Comparison of ENCODE assay signal across 8 cellular contexts in genomic region chr17:445839-446238, GRCh38. TPM values are rescaled to one million over a fixed set of nuclear protein-coding genes. Genes with fewer than 3 reads are reported as not detected.
DNase-seq lines count a peak whose midpoint lies in the region; ATAC-seq and TF ChIP-seq lines count a peak whose summit lies in the region.
"Not testable (repeated sequence)": the region's sequence is repeated elsewhere in the genome, so short reads cannot be mapped to it uniquely, and the experiment has no call there.

Gene RFLNB, minus strand, starts transcription at chr17:445939.

- H3F3A ChIP-seq in GM23248 (ENCODE audit: insufficient read depth) = not testable (repeated sequence)

- not testable (repeated sequence) for H3K27me3 Mint-ChIP-seq in activated T-cell treated with anti-CD3 and anti-CD28 coated beads, Interleukin-2, amount 50 U/mL, for 4 hours (ENCODE audit: low read depth)

- intact Hi-C loops in left cardiac atrium (cut with DNase I); psoas muscle (cut with DNase I): not testable (repeated sequence)

- not testable (repeated sequence) for H3K9me3 Mint-ChIP-seq in activated T-cell treated with anti-CD3 and anti-CD28 coated beads, Interleukin-2, amount 50 U/mL, for 4 hours

- H3K9ac ChIP-seq in GM23248 = not testable (repeated sequence)

- DNase-seq in GM23248; SK-MEL-5 (ENCODE audit: low read depth, low spot score); activated T-cell treated with anti-CD3 and anti-CD28 coated beads, Interleukin-2, amount 50 U/mL, for 4 hours; dermis blood vessel endothelial cell; left cardiac atrium; mucosa of gallbladder (ENCODE audit: low spot score); psoas muscle; ureter (ENCODE audit: low spot score): not testable (repeated sequence)

- H4K20me1 ChIP-seq in GM23248 (ENCODE audit: insufficient read depth) = not testable (repeated sequence)

- 87 to 97% methylated on average over 12 of the region's 12 CpGs for WGBS in GM23248 (ENCODE audit: low coverage in 1 of 2, low lambda C conversion rate in 2 of 2, missing lambda C conversion rate in 2 of 2), 2 experiments
- WGBS in psoas muscle, 3 donors = 87 to 91% (median 88%) methylated on average over 11 to 12 of the region's 12 CpGs

- H3K36me3 ChIP-seq in GM23248 (ENCODE audit: low read depth) (peaks cover 26% of the 10 kb centered on the region), psoas muscle (ENCODE audit: insufficient read depth in 1 of 2, low read depth in 1 of 2) (peaks cover 0 to 23% of the 10 kb centered on the region in 2 donors)

- not testable (repeated sequence) for H3K36me3 Mint-ChIP-seq in activated T-cell treated with anti-CD3 and anti-CD28 coated beads, Interleukin-2, amount 50 U/mL, for 4 hours (ENCODE audit: insufficient read depth)

- not testable (repeated sequence) for H3K4me1 ChIP-seq in GM23248 (ENCODE audit: insufficient read depth); psoas muscle

- in situ Hi-C loops in GM23248 (cut with MboI); SK-MEL-5 (cut with HindIII; ENCODE audit: low pct_unique_long_range_greater_than_20kb, low sequenced_read_pairs): not testable (repeated sequence)

- H3K9me3 ChIP-seq in GM23248 (ENCODE audit: low read depth); psoas muscle: not testable (repeated sequence)

- not testable (repeated sequence) for H3K4me2 ChIP-seq in GM23248 (ENCODE audit: unreplicated experiment)

- H3K4me1 Mint-ChIP-seq in activated T-cell treated with anti-CD3 and anti-CD28 coated beads, Interleukin-2, amount 50 U/mL, for 4 hours (ENCODE audit: low read depth) = peaks cover 14% of the 10 kb centered on the region

- not testable (repeated sequence) for H3K9me2 ChIP-seq in GM23248 (ENCODE audit: insufficient read depth)

- H3K4me3 Mint-ChIP-seq in activated T-cell treated with anti-CD3 and anti-CD28 coated beads, Interleukin-2, amount 50 U/mL, for 4 hours = not testable (repeated sequence)

- H3K27ac ChIP-seq in GM23248, psoas muscle: not testable (repeated sequence)

- not testable (repeated sequence) for TF ChIP-seq CTCF in psoas muscle (IDR thresholded peaks at IDR 0.05)

- not testable (repeated sequence) for ATAC-seq in activated T-cell treated with anti-CD3 and anti-CD28 coated beads, Interleukin-2, amount 50 U/mL, for 4 hours; left cardiac atrium; psoas muscle

- H2AFZ ChIP-seq in GM23248 = not testable (repeated sequence)

- peaks cover 60% of the 10 kb centered on the region for H3K79me2 ChIP-seq in GM23248 (ENCODE audit: insufficient read depth)

- H3K4me3 ChIP-seq in GM23248, psoas muscle: not testable (repeated sequence)

- H3K27me3 ChIP-seq in GM23248 (replicated peaks; ENCODE audit: insufficient read depth); psoas muscle (ENCODE audit: insufficient read depth in 3 of 3, low read length in 2 of 3): not testable (repeated sequence)

RNA-seq across cellular contexts. Expression of gene RFLNB, which starts in this region (rescaled TPM):
- total RNA-seq in GM23248 (2014; rRNA removed; shearing (Covaris generic)) = 73.1 and 78.9 TPM in 2 replicates
- polyA plus RNA-seq in GM23248 (2016; fragmentation: Nextera tagmentation; extraction: Ambion mirVana) (45.7 and 47.6 TPM in 2 replicates), psoas muscle (1 to 10 TPM; 6.0 to 8.4 (median 7.3) TPM)
- 131 and 132 TPM in 2 replicates for total RNA-seq in SK-MEL-5 (2014; rRNA removed; shearing (Covaris generic))
- 100 and 111 TPM in 2 replicates for polyA plus RNA-seq in SK-MEL-5 (2015; cell fraction: cytosol; rRNA removed)
- 17.6 and 20.9 TPM in 2 replicates for polyA plus RNA-seq in SK-MEL-5 (2015; cell fraction: nucleus; rRNA removed)
- total RNA-seq in activated T-cell treated with anti-CD3 and anti-CD28 coated beads, Interleukin-2, amount 50 U/mL, for 4 hours = 10 to 100 TPM; 12.4 to 23.1 (median 15.7) TPM
- total RNA-seq in dermis blood vessel endothelial cell (26.2 and 46.5 TPM in 2 replicates), left cardiac atrium (10 to 100 TPM; 21.5 to 39.6 TPM), mucosa of gallbladder (16.8 TPM), psoas muscle (10 to 100 TPM; 10.8 to 21.8 (median 13.3) TPM), ureter (13.2 TPM)
